In the genomic region with DNA sequence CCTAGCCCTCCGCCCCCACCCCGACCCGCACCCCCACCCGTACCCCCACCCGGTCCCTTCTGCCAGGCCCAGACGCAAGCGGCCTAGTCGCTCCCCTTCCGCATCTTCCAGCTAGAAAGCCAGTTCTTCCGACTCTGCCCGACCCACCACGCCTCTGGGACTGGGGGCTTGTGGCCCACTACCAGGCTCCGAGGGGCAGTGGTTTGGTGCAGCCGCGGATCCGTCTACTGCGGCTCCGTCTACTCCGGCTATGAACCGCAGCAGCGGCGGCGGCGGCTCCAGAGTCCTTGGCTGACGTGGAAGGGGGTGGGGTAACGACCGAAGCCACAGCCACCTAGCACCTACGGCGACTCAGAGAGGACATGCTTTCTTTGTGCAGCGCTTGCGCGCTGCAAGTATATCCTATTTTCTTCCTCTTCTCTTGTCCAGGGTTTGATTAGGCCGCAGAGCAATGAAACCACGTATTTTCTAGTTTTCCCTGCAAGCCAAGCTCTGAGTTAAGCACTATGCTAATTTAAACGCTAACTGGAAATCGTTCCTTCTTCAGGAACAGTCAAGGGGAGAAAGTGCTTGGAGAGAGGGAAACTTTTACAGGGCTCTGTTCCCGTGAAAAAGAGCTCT, we compare ENCODE assay signal across 8 cellular contexts. TPM values are rescaled to one million over a fixed set of nuclear protein-coding genes. Genes with fewer than 3 reads are reported as not detected.
DNase-seq lines count a peak whose midpoint lies in the region; ATAC-seq and TF ChIP-seq lines count a peak whose summit lies in the region.

A gene with protein sequence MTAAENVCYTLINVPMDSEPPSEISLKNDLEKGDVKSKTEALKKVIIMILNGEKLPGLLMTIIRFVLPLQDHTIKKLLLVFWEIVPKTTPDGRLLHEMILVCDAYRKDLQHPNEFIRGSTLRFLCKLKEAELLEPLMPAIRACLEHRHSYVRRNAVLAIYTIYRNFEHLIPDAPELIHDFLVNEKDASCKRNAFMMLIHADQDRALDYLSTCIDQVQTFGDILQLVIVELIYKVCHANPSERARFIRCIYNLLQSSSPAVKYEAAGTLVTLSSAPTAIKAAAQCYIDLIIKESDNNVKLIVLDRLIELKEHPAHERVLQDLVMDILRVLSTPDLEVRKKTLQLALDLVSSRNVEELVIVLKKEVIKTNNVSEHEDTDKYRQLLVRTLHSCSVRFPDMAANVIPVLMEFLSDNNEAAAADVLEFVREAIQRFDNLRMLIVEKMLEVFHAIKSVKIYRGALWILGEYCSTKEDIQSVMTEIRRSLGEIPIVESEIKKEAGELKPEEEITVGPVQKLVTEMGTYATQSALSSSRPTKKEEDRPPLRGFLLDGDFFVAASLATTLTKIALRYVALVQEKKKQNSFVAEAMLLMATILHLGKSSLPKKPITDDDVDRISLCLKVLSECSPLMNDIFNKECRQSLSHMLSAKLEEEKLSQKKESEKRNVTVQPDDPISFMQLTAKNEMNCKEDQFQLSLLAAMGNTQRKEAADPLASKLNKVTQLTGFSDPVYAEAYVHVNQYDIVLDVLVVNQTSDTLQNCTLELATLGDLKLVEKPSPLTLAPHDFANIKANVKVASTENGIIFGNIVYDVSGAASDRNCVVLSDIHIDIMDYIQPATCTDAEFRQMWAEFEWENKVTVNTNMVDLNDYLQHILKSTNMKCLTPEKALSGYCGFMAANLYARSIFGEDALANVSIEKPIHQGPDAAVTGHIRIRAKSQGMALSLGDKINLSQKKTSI (minus strand): TSS at position 252 of the 621 bp plus-strand sequence. CDS start 883 bp downstream, outside the sequence.

- H3K9ac ChIP-seq in Karpas-422 (ENCODE audit: low read length) (peak within 1 kb of the TSS; percentile 82), fibroblast of lung (ENCODE audit: insufficient read depth, low read length) (peak within 1 kb of the TSS; percentile 91)

- peak within 1 kb of the TSS; percentile 97 for H2AFZ ChIP-seq in Karpas-422 (ENCODE audit: low read length)
- H2AFZ ChIP-seq in fibroblast of lung (ENCODE audit: low read length): peak within 1 kb of the TSS; percentile 75

- H3K4me1 ChIP-seq in Karpas-422 (ENCODE audit: low read length) (peaks cover 37% of the 10 kb centered on the region), fibroblast of lung (ENCODE audit: control insufficient read depth, extremely low read depth, insufficient read depth, low read length) (peaks cover 2% of the 10 kb centered on the region)

- H3K27me3 ChIP-seq in Karpas-422 (ENCODE audit: low read length) (no peaks in the 10 kb centered on the region), fibroblast of lung (ENCODE audit: control insufficient read depth, insufficient read depth, low read length) (no peaks in the 10 kb centered on the region)

- H3K27ac Mint-ChIP-seq in naive thymus-derived CD8-positive, alpha-beta T cell: peak within 1 kb of the TSS; percentile 90 to 100 (median 98)

- H3K9me3 Mint-ChIP-seq in naive thymus-derived CD8-positive, alpha-beta T cell: peaks cover 0 to 2% (median 0%) of the 10 kb centered on the region in 9 donors

- H3K27me3 Mint-ChIP-seq in naive thymus-derived CD8-positive, alpha-beta T cell: no peaks in the 10 kb centered on the region

- H3K27ac ChIP-seq in Karpas-422 (ENCODE audit: low read length) (peak within 1 kb of the TSS; percentile 69), fibroblast of lung (ENCODE audit: insufficient read depth, low read length) (peak within 1 kb of the TSS; percentile 73)

- no peaks in the 10 kb centered on the region for H3K9me3 ChIP-seq in Karpas-422 (ENCODE audit: low read length)
- H3K9me3 ChIP-seq in fibroblast of lung (ENCODE audit: control insufficient read depth, insufficient read depth, low read depth, low read length): no peaks in the 10 kb centered on the region

- H3K4me1 Mint-ChIP-seq in naive thymus-derived CD8-positive, alpha-beta T cell: peaks cover 23 to 50% (median 44%) of the 10 kb centered on the region in 4 donors

- H3K4me3 ChIP-seq in Karpas-422 (ENCODE audit: low read length) (peak within 1 kb of the TSS; percentile 98), fibroblast of lung (replicated peaks in 1 of 4; ENCODE audit: control extremely low read depth in 1 of 4, insufficient read depth in 1 of 4, low read depth in 3 of 4, low read length in 4 of 4) (peak within 1 kb of the TSS; percentile 75 to 90 (median 87))

- H3K79me2 ChIP-seq in Karpas-422 (ENCODE audit: low read length): peaks cover 47% of the 10 kb centered on the region
- peaks cover 36% of the 10 kb centered on the region for H3K79me2 ChIP-seq in fibroblast of lung (ENCODE audit: control insufficient read depth, insufficient read depth, low read length)

- H3K4me2 ChIP-seq in Karpas-422 (ENCODE audit: low read depth, low read length, poor library complexity, severe bottlenecking) (peak within 1 kb of the TSS; percentile 98), fibroblast of lung (ENCODE audit: extremely low read depth, insufficient read depth, low read length) (peak within 1 kb of the TSS; percentile 90)

- DNase-seq in DMS79 treated with DMSO at 0.1 percent for 48 hours (lab: John Stamatoyannopoulos, UW): peak; percentile 88
- DNase-seq in Karpas-422: peak; percentile 96
- peak; percentile 94 for DNase-seq in RKO (ENCODE audit: low spot score)
- peak; percentile 80 for DNase-seq in activated T-helper 1 cell treated with Interleukin-2 at 50 U/mL for 16 hours (ENCODE audit: low read depth)
- peak; percentile 95 to 97 for DNase-seq in fibroblast of lung (ENCODE audit: low read depth in 2 of 2)
- peak; percentile 82 to 96 (median 93) for DNase-seq in naive thymus-derived CD8-positive, alpha-beta T cell
- DNase-seq in stimulated activated naive CD4-positive, alpha-beta T cell (lab: John Stamatoyannopoulos, UW): peak; percentile 85 to 93 (median 90)

- H4K20me1 ChIP-seq in Karpas-422 (ENCODE audit: insufficient read depth, low read depth, low read length) (peaks cover 6% of the 10 kb centered on the region; the same call in 1 of the 2 replicates), fibroblast of lung (ENCODE audit: control insufficient read depth, extremely low read depth, insufficient read depth, low read length) (no peaks in the 10 kb centered on the region)

- H3K36me3 ChIP-seq in Karpas-422 (ENCODE audit: insufficient read depth, low read length) (peaks cover 40% of the 10 kb centered on the region), fibroblast of lung (ENCODE audit: control insufficient read depth, insufficient read depth, low read length) (peaks cover 2% of the 10 kb centered on the region)

- POLR2A ChIA-PET in naive thymus-derived CD8-positive, alpha-beta T cell (lab: Charles Lee): interaction anchor here (0.7 to 2.7 kb wide), 10 partner anchors 13 to 1037 kb away, joined by 3 to 20 read pairs (median 4); a partner anchor contains a TSS

- H3K4me3 Mint-ChIP-seq in naive thymus-derived CD8-positive, alpha-beta T cell: peak within 1 kb of the TSS; percentile 90 to 100 (median 96)

- H3K9me2 ChIP-seq in Karpas-422 (replicated peaks; ENCODE audit: insufficient read depth, low read length): no peaks in the 10 kb centered on the region

- H3K36me3 Mint-ChIP-seq in naive thymus-derived CD8-positive, alpha-beta T cell: peaks cover 15 to 51% (median 19%) of the 10 kb centered on the region in 3 donors

- no peak for TF ChIP-seq CTCF in fibroblast of lung (conservative IDR thresholded peaks at IDR 0.05 in 1 of 2, IDR thresholded peaks at IDR 0.05 in 1 of 2; ENCODE audit: low read depth in 1 of 2, low read length in 2 of 2)

- peak; percentile 87 for ATAC-seq in GM21825 (IDR thresholded peaks at IDR 0.05; ENCODE audit: unreplicated experiment)
- ATAC-seq in naive thymus-derived CD8-positive, alpha-beta T cell: peak; percentile 93 to 94

RNA-seq across cellular contexts. Expression of the gene that starts here (rescaled TPM):
- 68.2 and 120 TPM in 2 replicates for total RNA-seq in Karpas-422 (2014; rRNA removed; shearing (Covaris generic); ENCODE audit: low replicate concordance)
- 237 and 292 TPM in 2 replicates for total RNA-seq in fibroblast of lung
- polyA plus RNA-seq in fibroblast of lung: 183 and 264 TPM in 2 replicates
- polyA plus RNA-seq in fibroblast of lung (2012): 131 and 158 TPM in 2 replicates
- polyA minus RNA-seq in fibroblast of lung (ENCODE audit: low replicate concordance): 53.4 and 87.1 TPM in 2 replicates
- total RNA-seq in naive thymus-derived CD8-positive, alpha-beta T cell: 10 to 100 TPM; 78.3 to 79.6 TPM
- 10 to 100 TPM; 46.6 to 67.7 (median 64.9) TPM for polyA plus RNA-seq in naive thymus-derived CD8-positive, alpha-beta T cell

Comparison
In these comparisons a context has a peak if more than half of its experiments do, and no peak if none do; other contexts are left out.
1. Peak in every context shown above with its lines: DNase-seq, ATAC-seq, H3K4me3 ChIP-seq and H3K27ac ChIP-seq.